Comparison of ENCODE assay signal across 18 cellular contexts in the genomic region with DNA sequence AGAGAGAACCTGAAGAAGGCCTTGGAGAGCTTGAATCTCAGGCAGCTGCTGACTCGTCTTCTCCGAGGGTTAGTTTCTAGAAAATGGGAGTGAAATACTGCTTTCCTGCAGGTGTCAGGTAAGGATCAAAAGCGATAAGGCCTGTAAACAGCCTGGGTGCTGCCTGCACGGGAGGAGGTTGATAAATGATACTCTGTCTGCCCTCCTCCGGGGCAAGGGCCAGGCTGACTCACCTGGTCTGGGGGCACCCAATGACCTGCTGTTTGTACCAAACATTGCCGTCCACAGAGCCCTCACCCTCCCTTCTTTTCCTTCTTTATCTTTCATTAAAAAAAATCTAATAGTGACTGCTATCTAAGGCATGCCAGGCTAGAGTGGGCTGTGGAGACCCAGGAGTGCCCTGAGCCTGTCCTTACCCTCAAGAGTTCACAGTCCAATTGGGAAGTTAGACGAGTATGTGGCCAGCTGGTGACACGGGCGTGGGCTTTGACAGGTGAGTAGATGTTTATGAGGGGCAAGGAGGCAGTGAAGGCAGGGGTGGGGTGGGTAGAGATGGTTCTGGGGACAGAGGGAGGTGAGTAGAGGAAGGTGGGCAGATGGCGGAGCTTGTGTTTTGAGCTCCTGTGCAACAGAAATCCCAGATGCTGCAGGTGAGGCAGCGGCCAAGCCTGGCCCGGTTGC. TPM values are rescaled to one million over a fixed set of nuclear protein-coding genes. Genes with fewer than 3 reads are reported as not detected.
"Had no signal": no experiment of that assay in that cellular context is flagged by ENCODE, and none has a peak within 500 bp of the region (broad histone marks: within the 10 kb centered on the region; RNA-seq: fewer than 3 reads in every experiment).

No MANE protein-coding gene starts in this region.

- H3K27me3 Mint-ChIP-seq: activated CD4-positive, alpha-beta T cell treated with anti-CD3 and anti-CD28 coated beads for 36 hours had no signal

- H3K9me3 ChIP-seq: ovary, stomach, thoracic aorta had no signal

- H3K4me1 Mint-ChIP-seq: activated CD4-positive, alpha-beta memory T cell treated with anti-CD3 and anti-CD28 coated beads, Interleukin-2, amount 10 ng/mL, durations not matched to agents 7 days and 5 days; activated CD4-positive, alpha-beta T cell treated with anti-CD3 and anti-CD28 coated beads for 36 hours had no signal

- H3K27ac Mint-ChIP-seq: activated CD4-positive, alpha-beta memory T cell treated with anti-CD3 and anti-CD28 coated beads, Interleukin-2, amount 10 ng/mL, durations not matched to agents 7 days and 5 days; activated CD4-positive, alpha-beta T cell treated with anti-CD3 and anti-CD28 coated beads for 36 hours; nephron had no signal

- H3K27me3 ChIP-seq: dorsolateral prefrontal cortex, ovary, stomach had no signal

- H3K36me3 ChIP-seq: ovary, stomach, thoracic aorta had no signal

- H3K4me3 ChIP-seq: dorsolateral prefrontal cortex, ovary, stomach, thoracic aorta had no signal

- H3K4me3 Mint-ChIP-seq: activated CD4-positive, alpha-beta memory T cell treated with anti-CD3 and anti-CD28 coated beads, Interleukin-2, amount 10 ng/mL, durations not matched to agents 7 days and 5 days; activated CD4-positive, alpha-beta T cell treated with anti-CD3 and anti-CD28 coated beads for 36 hours; activated T-cell treated with anti-CD3 and anti-CD28 coated beads, Interleukin-2, amount 50 U/mL, for 4 hours; nephron had no signal

- FAIRE-seq: astrocyte had no signal

- ATAC-seq: activated CD4-positive, alpha-beta T cell treated with anti-CD3 and anti-CD28 coated beads for 36 hours; activated T-cell treated with anti-CD3 and anti-CD28 coated beads, Interleukin-2, amount 50 U/mL, for 4 hours; left ventricle myocardium superior had no signal

- DNase-seq: activated CD4-positive, alpha-beta memory T cell treated with anti-CD3 and anti-CD28 coated beads, Interleukin-2, amount 10 ng/mL, durations not matched to agents 7 days and 5 days; activated CD4-positive, alpha-beta T cell treated with anti-CD3 and anti-CD28 coated beads for 36 hours; activated effector memory CD4-positive, alpha-beta T cell treated with Interleukin-2 at 50 U/mL for 16 hours; activated naive CD4-positive, alpha-beta T cell treated with anti-CD3 and anti-CD28 coated beads, Interleukin-2, amount 50 U/mL, for 16 hours; activated T-cell treated with anti-CD3 and anti-CD28 coated beads, Interleukin-2, amount 50 U/mL, for 4 hours; dorsolateral prefrontal cortex; erythroblast; islet precursor cell; left ventricle myocardium superior; mesenchymal stem cell; ovary; stimulated activated CD4-positive, alpha-beta T cell treated with anti-CD3 and anti-CD28 coated beads, Interleukin-12 subunit alpha, Interleukin-12 subunit beta, amount 100 ng/mL, for 4 hours; stimulated activated CD4-positive, alpha-beta T cell treated with anti-CD3 and anti-CD28 coated beads, Interleukin-2, amount 100 ng/mL, for 24 hours; stomach; T-helper 2 cell had no signal

- H3K9me3 Mint-ChIP-seq: activated CD4-positive, alpha-beta memory T cell treated with anti-CD3 and anti-CD28 coated beads, Interleukin-2, amount 10 ng/mL, durations not matched to agents 7 days and 5 days; activated T-cell treated with anti-CD3 and anti-CD28 coated beads, Interleukin-2, amount 50 U/mL, for 4 hours; nephron had no signal

- H3K27ac ChIP-seq: dorsolateral prefrontal cortex, ovary, stomach, thoracic aorta had no signal

RNA-seq across cellular contexts. Expression of gene EDN2, which starts 16.3 kb away (rescaled TPM):
- total RNA-seq: activated CD4-positive, alpha-beta memory T cell treated with anti-CD3 and anti-CD28 coated beads, Interleukin-2, amount 10 ng/mL, durations not matched to agents 7 days and 5 days; activated CD4-positive, alpha-beta T cell treated with anti-CD3 and anti-CD28 coated beads for 36 hours; activated T-cell treated with anti-CD3 and anti-CD28 coated beads, Interleukin-2, amount 50 U/mL, for 4 hours; thoracic aorta had no signal
- polyA plus RNA-seq: ovary had no signal
